ENCODE assay signal across 2 cellular contexts in the genomic region with DNA sequence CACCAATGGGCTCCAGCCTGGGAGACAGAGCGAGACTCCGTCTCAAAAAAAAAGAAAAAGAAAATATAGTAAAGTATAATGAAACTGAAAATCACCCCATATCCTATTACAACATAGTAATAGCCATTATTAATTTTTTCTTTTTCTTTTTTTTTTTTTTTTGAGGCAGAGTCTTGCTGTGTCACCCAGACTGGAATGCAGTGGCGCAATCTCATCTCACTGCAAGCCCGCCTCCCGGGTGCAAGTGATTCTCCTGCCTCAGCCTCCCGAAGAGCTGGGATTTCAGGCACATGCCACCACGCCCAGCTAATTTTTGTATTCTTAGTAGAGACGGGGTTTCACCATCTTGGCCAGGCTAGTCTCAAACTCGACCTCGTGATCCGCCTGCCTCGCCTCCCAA. TPM values are rescaled to one million over a fixed set of nuclear protein-coding genes. Genes with fewer than 3 reads are reported as not detected.
"Had no signal": no experiment of that assay in that cellular context is flagged by ENCODE, and none has a peak within 500 bp of the region (broad histone marks: within the 10 kb centered on the region; RNA-seq: fewer than 3 reads in every experiment).

No MANE protein-coding gene starts in this region.

RNA-seq across cellular contexts. Expression of a gene that starts 19.2 kb away (rescaled TPM):
- total RNA-seq: activated CD4-positive, alpha-beta memory T cell treated with anti-CD3 and anti-CD28 coated beads for 36 hours; activated naive CD8-positive, alpha-beta T cell treated with anti-CD3 and anti-CD28 coated beads for 36 hours had no signal
